ENCODE assay signal across 23 cellular contexts in the genomic region with DNA sequence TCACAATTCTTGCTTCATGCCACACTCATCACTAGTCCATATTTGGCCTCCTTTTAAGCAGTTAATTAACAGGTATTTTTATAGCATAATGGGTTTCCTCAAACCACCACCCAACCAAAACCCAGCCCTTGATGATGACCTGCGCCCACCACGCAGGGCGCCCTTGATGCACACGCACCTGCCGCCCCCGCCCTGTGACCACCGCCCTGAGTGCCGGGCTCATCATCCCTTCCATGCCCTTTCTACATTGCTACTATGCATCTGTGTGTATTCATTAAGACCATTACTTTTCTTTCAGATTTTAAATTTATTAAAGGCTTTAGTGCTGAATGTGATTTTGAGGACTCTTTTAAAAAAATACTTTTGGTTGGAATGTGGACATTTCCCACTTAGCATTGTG.
DNase-seq lines count a peak whose midpoint lies in the region; ATAC-seq and TF ChIP-seq lines count a peak whose summit lies in the region.
"Had no signal": no experiment of that assay in that cellular context is flagged by ENCODE, and none has a peak within 500 bp of the region (broad histone marks: within the 10 kb centered on the region; RNA-seq: fewer than 3 reads in every experiment).

No MANE protein-coding gene starts in this region.

- H3K27me3 ChIP-seq in breast epithelium (no peaks in the 10 kb centered on the region), Peyer's patch (no peaks in the 10 kb centered on the region)
- H3K27me3 ChIP-seq: SJCRH30 had no signal

- no peaks in the 10 kb centered on the region for H3K9me3 Mint-ChIP-seq in MCF 10A (ENCODE audit: unreplicated experiment)
- peaks cover 12% of the 10 kb centered on the region for H3K9me3 Mint-ChIP-seq in activated CD4-positive, alpha-beta memory T cell treated with anti-CD3 and anti-CD28 coated beads, Interleukin-2, amount 10 ng/mL, durations not matched to agents 7 days and 5 days
- peaks cover 3% of the 10 kb centered on the region for H3K9me3 Mint-ChIP-seq in stimulated activated effector memory CD8-positive, alpha-beta T cell treated with anti-CD3 and anti-CD28 coated beads, Interleukin-12 subunit alpha, Interleukin-12 subunit beta, amount 100 ng/mL, for 72 hours
- H3K9me3 Mint-ChIP-seq: memory B cell had no signal

- TF ChIP-seq POLR2A in breast epithelium (IDR thresholded peaks at IDR 0.05) (no peak), Peyer's patch (IDR thresholded peaks at IDR 0.05) (no peak)

- H3K4me1 ChIP-seq in breast epithelium (no peaks in the 10 kb centered on the region), Peyer's patch (peaks cover 0 to 21% (median 13%) of the 10 kb centered on the region in 4 donors)

- H3K4me1 Mint-ChIP-seq in MCF 10A (ENCODE audit: insufficient read depth, unreplicated experiment) = peaks cover 40% of the 10 kb centered on the region
- peaks cover 94% of the 10 kb centered on the region for H3K4me1 Mint-ChIP-seq in activated CD4-positive, alpha-beta memory T cell treated with anti-CD3 and anti-CD28 coated beads, Interleukin-2, amount 10 ng/mL, durations not matched to agents 7 days and 5 days
- peaks cover 72% of the 10 kb centered on the region for H3K4me1 Mint-ChIP-seq in stimulated activated effector memory CD8-positive, alpha-beta T cell treated with anti-CD3 and anti-CD28 coated beads, Interleukin-12 subunit alpha, Interleukin-12 subunit beta, amount 100 ng/mL, for 72 hours

- peak overlapping the region; percentile 37 for H3K27ac Mint-ChIP-seq in MCF 10A (ENCODE audit: low read depth, unreplicated experiment)
- H3K27ac Mint-ChIP-seq in activated CD4-positive, alpha-beta memory T cell treated with anti-CD3 and anti-CD28 coated beads, Interleukin-2, amount 10 ng/mL, durations not matched to agents 7 days and 5 days = no peak overlapping the region
- H3K27ac Mint-ChIP-seq in stimulated activated effector memory CD8-positive, alpha-beta T cell treated with anti-CD3 and anti-CD28 coated beads, Interleukin-12 subunit alpha, Interleukin-12 subunit beta, amount 100 ng/mL, for 72 hours = peak overlapping the region; percentile 50
- H3K27ac Mint-ChIP-seq: memory B cell; natural killer cell treated with Interleukin-12 subunit alpha and Interleukin-12 subunit beta and Interleukin-15 and Interleukin-18, amount 100 ng/mL, for 72 hours; type B pancreatic cell had no signal

- H3K4me3 Mint-ChIP-seq in MCF 10A (ENCODE audit: unreplicated experiment) = no peak overlapping the region
- H3K4me3 Mint-ChIP-seq in activated CD4-positive, alpha-beta memory T cell treated with anti-CD3 and anti-CD28 coated beads, Interleukin-2, amount 10 ng/mL, durations not matched to agents 7 days and 5 days = peak overlapping the region; percentile 24
- H3K4me3 Mint-ChIP-seq in stimulated activated effector memory CD8-positive, alpha-beta T cell treated with anti-CD3 and anti-CD28 coated beads, Interleukin-12 subunit alpha, Interleukin-12 subunit beta, amount 100 ng/mL, for 72 hours = no peak overlapping the region
- H3K4me3 Mint-ChIP-seq: memory B cell; natural killer cell treated with Interleukin-12 subunit alpha and Interleukin-12 subunit beta and Interleukin-15 and Interleukin-18, amount 100 ng/mL, for 72 hours; type B pancreatic cell had no signal

- no TSS peak for BruUV-seq in MCF 10A (replicated peaks; lab: Mats Ljungman, UMichigan)

- H3K4me3 ChIP-seq in breast epithelium = no peak overlapping the region
- no peak overlapping the region for H3K4me3 ChIP-seq in Peyer's patch
- H3K4me3 ChIP-seq: SJCRH30 had no signal

- TF ChIP-seq CTCF in MCF 10A (IDR thresholded peaks at IDR 0.05; ENCODE audit: unreplicated experiment) = no peak
- TF ChIP-seq CTCF in breast epithelium (IDR thresholded peaks at IDR 0.05) = no peak
- no peak for TF ChIP-seq CTCF in Peyer's patch (IDR thresholded peaks at IDR 0.05)

- H3K36me3 ChIP-seq in breast epithelium (no peaks in the 10 kb centered on the region), Peyer's patch (no peaks in the 10 kb centered on the region)
- H3K36me3 ChIP-seq: SJCRH30 had no signal

- no peaks in the 10 kb centered on the region for H3K27me3 Mint-ChIP-seq in MCF 10A (ENCODE audit: insufficient read depth, unreplicated experiment)
- H3K27me3 Mint-ChIP-seq in activated CD4-positive, alpha-beta memory T cell treated with anti-CD3 and anti-CD28 coated beads, Interleukin-2, amount 10 ng/mL, durations not matched to agents 7 days and 5 days = no peaks in the 10 kb centered on the region
- H3K27me3 Mint-ChIP-seq: memory B cell; natural killer cell treated with Interleukin-12 subunit alpha and Interleukin-12 subunit beta and Interleukin-15 and Interleukin-18, amount 100 ng/mL, for 72 hours; type B pancreatic cell had no signal

- H3K27ac ChIP-seq in breast epithelium = no peak overlapping the region
- no peak overlapping the region for H3K27ac ChIP-seq in Peyer's patch

- CTCF ChIA-PET in MCF 10A (lab: Yijun Ruan, JAX) = no interaction called here
- CTCF ChIA-PET in activated CD4-positive, alpha-beta memory T cell treated with anti-CD3 and anti-CD28 coated beads, Interleukin-2, amount 10 ng/mL, durations not matched to agents 7 days and 5 days (lab: Charles Lee) = no interaction called here

- ATAC-seq in left lobe of liver = no peak
- no peak for ATAC-seq in stimulated activated effector memory CD8-positive, alpha-beta T cell treated with anti-CD3 and anti-CD28 coated beads, Interleukin-12 subunit alpha, Interleukin-12 subunit beta, amount 100 ng/mL, for 72 hours
- ATAC-seq in SK-N-SH treated with all-trans-retinoic acid at 6 μM for 48 hours = no peak
- ATAC-seq: esophagus mucosa; natural killer cell treated with Interleukin-12 subunit alpha and Interleukin-12 subunit beta and Interleukin-15 and Interleukin-18, amount 100 ng/mL, for 72 hours; Panc1 had no signal

- POLR2A ChIA-PET in MCF 10A (lab: Yijun Ruan, JAX) = no interaction called here
- POLR2A ChIA-PET in activated CD4-positive, alpha-beta memory T cell treated with anti-CD3 and anti-CD28 coated beads, Interleukin-2, amount 10 ng/mL, durations not matched to agents 7 days and 5 days (lab: Charles Lee) = no interaction called here

- intact Hi-C loops in MCF 10A (cut with micrococcal nuclease) = no loop called here
- intact Hi-C loops in breast epithelium (cut with DNase I; ENCODE audit: low total_unique reads) = no loop called here

- no peaks in the 10 kb centered on the region for H3K9me3 ChIP-seq in breast epithelium
- H3K9me3 ChIP-seq in Peyer's patch = no peaks in the 10 kb centered on the region
- H3K9me3 ChIP-seq: SJCRH30 had no signal

- H3K36me3 Mint-ChIP-seq in MCF 10A (ENCODE audit: insufficient read depth, unreplicated experiment) = no peaks in the 10 kb centered on the region
- H3K36me3 Mint-ChIP-seq in activated CD4-positive, alpha-beta memory T cell treated with anti-CD3 and anti-CD28 coated beads, Interleukin-2, amount 10 ng/mL, durations not matched to agents 7 days and 5 days (ENCODE audit: low read depth) = peaks cover 53% of the 10 kb centered on the region
- H3K36me3 Mint-ChIP-seq in stimulated activated effector memory CD8-positive, alpha-beta T cell treated with anti-CD3 and anti-CD28 coated beads, Interleukin-12 subunit alpha, Interleukin-12 subunit beta, amount 100 ng/mL, for 72 hours = peaks cover 15% of the 10 kb centered on the region

- DNase-seq in MCF 10A (ENCODE audit: unreplicated experiment) (no peak), breast epithelium (ENCODE audit: low spot score in 2 of 2) (no peak), left lobe of liver (ENCODE audit: low spot score) (peak; percentile 16), Peyer's patch (no peak), dermis blood vessel endothelial cell (no peak)
- no peak for DNase-seq in activated CD4-positive, alpha-beta memory T cell treated with anti-CD3 and anti-CD28 coated beads, Interleukin-2, amount 10 ng/mL, durations not matched to agents 7 days and 5 days
- DNase-seq in stimulated activated effector memory CD8-positive, alpha-beta T cell treated with anti-CD3 and anti-CD28 coated beads, Interleukin-12 subunit alpha, Interleukin-12 subunit beta, amount 100 ng/mL, for 72 hours (ENCODE audit: low spot score in 2 of 2) = no peak
- DNase-seq: activated CD4-positive, CD25-positive, alpha-beta regulatory T cell; cerebellar nuclear complex; effector CD4-positive, alpha-beta T cell; KBM-7; MV-4-11; NCI-H1930; NK-92 treated with Interleukin-12 subunit alpha and Interleukin-12 subunit beta, amount 100 ng/mL, for 24 hours; stimulated activated CD4-positive, alpha-beta T cell treated with anti-CD3 and anti-CD28 coated beads, Interleukin-2, amount 100 ng/mL, for 24 hours; stimulated activated naive CD4-positive, alpha-beta T cell treated with Interleukin-2 at 50 U/mL for 16 hours had no signal

TF ChIP-seq in SK-N-SH treated with all-trans-retinoic acid at 6 μM for 48 hours, 23 proteins besides CTCF, POLR2A, EP300 and RAD21 (continues in another document):
- TF ChIP-seq ZC3H10 (CRISPR knock-in tag; IDR thresholded peaks at IDR 0.05) (no peak), BACH2 (CRISPR knock-in tag; IDR thresholded peaks at IDR 0.05; ENCODE audit: borderline replicate concordance) (no peak), ZNF70 (CRISPR knock-in tag; IDR thresholded peaks at IDR 0.05) (no peak), TOX (CRISPR knock-in tag; IDR thresholded peaks at IDR 0.05; ENCODE audit: borderline replicate concordance) (no peak), RARB (CRISPR knock-in tag; IDR thresholded peaks at IDR 0.05) (no peak), ZNF8 (CRISPR knock-in tag; IDR thresholded peaks at IDR 0.05) (no peak)
- TF ChIP-seq, protein P1, sequence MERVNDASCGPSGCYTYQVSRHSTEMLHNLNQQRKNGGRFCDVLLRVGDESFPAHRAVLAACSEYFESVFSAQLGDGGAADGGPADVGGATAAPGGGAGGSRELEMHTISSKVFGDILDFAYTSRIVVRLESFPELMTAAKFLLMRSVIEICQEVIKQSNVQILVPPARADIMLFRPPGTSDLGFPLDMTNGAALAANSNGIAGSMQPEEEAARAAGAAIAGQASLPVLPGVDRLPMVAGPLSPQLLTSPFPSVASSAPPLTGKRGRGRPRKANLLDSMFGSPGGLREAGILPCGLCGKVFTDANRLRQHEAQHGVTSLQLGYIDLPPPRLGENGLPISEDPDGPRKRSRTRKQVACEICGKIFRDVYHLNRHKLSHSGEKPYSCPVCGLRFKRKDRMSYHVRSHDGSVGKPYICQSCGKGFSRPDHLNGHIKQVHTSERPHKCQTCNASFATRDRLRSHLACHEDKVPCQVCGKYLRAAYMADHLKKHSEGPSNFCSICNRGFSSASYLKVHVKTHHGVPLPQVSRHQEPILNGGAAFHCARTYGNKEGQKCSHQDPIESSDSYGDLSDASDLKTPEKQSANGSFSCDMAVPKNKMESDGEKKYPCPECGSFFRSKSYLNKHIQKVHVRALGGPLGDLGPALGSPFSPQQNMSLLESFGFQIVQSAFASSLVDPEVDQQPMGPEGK (CRISPR knock-in tag; IDR thresholded peaks at IDR 0.05; ENCODE audit: borderline replicate concordance) = no peak
